In the genomic region with DNA sequence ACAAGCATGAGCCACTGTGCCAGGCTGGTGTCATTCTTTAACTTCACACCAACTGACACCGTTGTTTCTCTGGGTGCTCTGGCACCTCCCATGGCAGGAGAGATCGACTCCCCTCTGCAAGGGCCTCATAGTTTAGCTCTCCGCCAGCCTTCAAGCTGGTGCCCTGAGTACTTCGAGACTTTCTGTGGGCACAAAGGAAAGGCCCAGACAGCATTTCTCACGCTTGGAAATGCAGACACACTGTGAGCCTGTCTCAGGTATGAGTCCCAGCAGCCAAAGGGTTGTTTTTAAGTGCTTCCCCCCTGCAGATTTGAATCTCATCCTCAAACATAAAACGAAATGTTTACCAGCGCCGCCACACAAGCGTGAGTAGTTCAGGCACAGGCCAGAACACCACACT, we compare ENCODE assay signal across 16 cellular contexts. TPM values are rescaled to one million over a fixed set of nuclear protein-coding genes. Genes with fewer than 3 reads are reported as not detected.
DNase-seq lines count a peak whose midpoint lies in the region; ATAC-seq and TF ChIP-seq lines count a peak whose summit lies in the region.
"Had no signal": no experiment of that assay in that cellular context is flagged by ENCODE, and none has a peak within 500 bp of the region (broad histone marks: within the 10 kb centered on the region; RNA-seq: fewer than 3 reads in every experiment).

No MANE protein-coding gene starts in this region.

- peak overlapping the region; percentile 78 to 84 (median 80) for H3K4me3 Mint-ChIP-seq in CD4-positive, CD25-positive, alpha-beta regulatory T cell
- H3K4me3 Mint-ChIP-seq in activated T-cell treated with anti-CD3 and anti-CD28 coated beads, Interleukin-2, amount 50 U/mL, for 72 hours: peak overlapping the region; percentile 79 to 86
- peak overlapping the region; percentile 24 for H3K4me3 Mint-ChIP-seq in memory B cell
- H3K4me3 Mint-ChIP-seq in endothelial cell (ENCODE audit: unreplicated experiment): no peak overlapping the region

- TF ChIP-seq CTCF in GM12865 (IDR thresholded peaks at IDR 0.05; ENCODE audit: insufficient read depth, low read depth, low read length, missing control alignments) (no peak), endothelial cell (IDR thresholded peaks at IDR 0.05; ENCODE audit: unreplicated experiment) (no peak)

- H3K9me3 Mint-ChIP-seq in CD4-positive, CD25-positive, alpha-beta regulatory T cell: no peaks in the 10 kb centered on the region
- H3K9me3 Mint-ChIP-seq in activated T-cell treated with anti-CD3 and anti-CD28 coated beads, Interleukin-2, amount 50 U/mL, for 72 hours: no peaks in the 10 kb centered on the region
- H3K9me3 Mint-ChIP-seq in memory B cell (no peaks in the 10 kb centered on the region), endothelial cell (ENCODE audit: unreplicated experiment) (no peaks in the 10 kb centered on the region)

- no peaks in the 10 kb centered on the region for H3K9me3 ChIP-seq in CD4-positive, CD25-positive, alpha-beta regulatory T cell (ENCODE audit: control insufficient read depth in 2 of 2, low read length in 2 of 2)
- H3K9me3 ChIP-seq: mucosa of descending colon had no signal

- no peaks in the 10 kb centered on the region for H3K36me3 ChIP-seq in CD4-positive, CD25-positive, alpha-beta regulatory T cell (ENCODE audit: control insufficient read depth, insufficient read depth, low read length)
- H3K36me3 ChIP-seq: cardiac muscle cell had no signal

- peak overlapping the region; percentile 75 for H3K27ac ChIP-seq in CD4-positive, CD25-positive, alpha-beta regulatory T cell (ENCODE audit: insufficient read depth, low read length, poor library complexity, severe bottlenecking)
- H3K27ac ChIP-seq: cardiac muscle cell had no signal

- H3K27me3 Mint-ChIP-seq in CD4-positive, CD25-positive, alpha-beta regulatory T cell: peaks cover 4% of the 10 kb centered on the region
- H3K27me3 Mint-ChIP-seq in activated T-cell treated with anti-CD3 and anti-CD28 coated beads, Interleukin-2, amount 50 U/mL, for 72 hours (ENCODE audit: low read depth): no peaks in the 10 kb centered on the region
- H3K27me3 Mint-ChIP-seq in memory B cell (no peaks in the 10 kb centered on the region), endothelial cell (ENCODE audit: unreplicated experiment) (peaks cover 4% of the 10 kb centered on the region)

- DNase-seq in CD4-positive, CD25-positive, alpha-beta regulatory T cell: peak in 2 of 3 donors; percentile 38 to 48
- DNase-seq in GM12865 (ENCODE audit: low read depth) (peak; percentile 78), memory B cell (ENCODE audit: low spot score in 2 of 2) (no peak), NOMO-1 treated with dmso at 0.1 percent for 144 hours (lab: John Stamatoyannopoulos, UW; ENCODE audit: unreplicated experiment) (no peak), endothelial cell (ENCODE audit: low spot score) (no peak)
- DNase-seq in activated T-cell treated with anti-CD3 and anti-CD28 coated beads, Interleukin-2, amount 50 U/mL, for 72 hours: peak; percentile 56 to 73
- DNase-seq: DND-41; effector CD8-positive, alpha-beta T cell; hypothalamus; NCI-H1417; NK-92 treated with Interleukin-12 subunit alpha and Interleukin-12 subunit beta, amount 100 ng/mL, for 24 hours; occipital lobe; substantia nigra had no signal

- H3K27me3 ChIP-seq in CD4-positive, CD25-positive, alpha-beta regulatory T cell (ENCODE audit: control insufficient read depth, insufficient read depth, low read length): no peaks in the 10 kb centered on the region
- H3K27me3 ChIP-seq: cardiac muscle cell had no signal

- H3K4me1 ChIP-seq in CD4-positive, CD25-positive, alpha-beta regulatory T cell (ENCODE audit: control insufficient read depth, insufficient read depth, low read length, poor library complexity, severe bottlenecking): peaks cover 81% of the 10 kb centered on the region

- peak overlapping the region; percentile 95 to 99 (median 97) for H3K27ac Mint-ChIP-seq in CD4-positive, CD25-positive, alpha-beta regulatory T cell
- peak overlapping the region; percentile 84 for H3K27ac Mint-ChIP-seq in activated T-cell treated with anti-CD3 and anti-CD28 coated beads, Interleukin-2, amount 50 U/mL, for 72 hours
- peak overlapping the region; percentile 89 for H3K27ac Mint-ChIP-seq in memory B cell
- H3K27ac Mint-ChIP-seq in endothelial cell (ENCODE audit: unreplicated experiment): no peak overlapping the region

- H3K4me3 ChIP-seq in CD4-positive, CD25-positive, alpha-beta regulatory T cell (ENCODE audit: low read depth, low read length): no peak overlapping the region
- H3K4me3 ChIP-seq in GM12865 (ENCODE audit: low read depth, low read length): peak overlapping the region; percentile 25
- H3K4me3 ChIP-seq: cardiac muscle cell, mucosa of descending colon had no signal

- ATAC-seq in CD4-positive, CD25-positive, alpha-beta regulatory T cell (ENCODE audit: low read depth in 2 of 2): peak; percentile 8 to 34
- ATAC-seq in activated T-cell treated with anti-CD3 and anti-CD28 coated beads, Interleukin-2, amount 50 U/mL, for 72 hours (replicated peaks in 1 of 2): peak; percentile 28 to 33
- no peak for ATAC-seq in memory B cell (ENCODE audit: low read depth)
- no peak for ATAC-seq in GM21381 (IDR thresholded peaks at IDR 0.05; ENCODE audit: unreplicated experiment)
- ATAC-seq: mucosa of descending colon had no signal

- H3K36me3 Mint-ChIP-seq in CD4-positive, CD25-positive, alpha-beta regulatory T cell: no peaks in the 10 kb centered on the region
- H3K36me3 Mint-ChIP-seq in activated T-cell treated with anti-CD3 and anti-CD28 coated beads, Interleukin-2, amount 50 U/mL, for 72 hours (ENCODE audit: insufficient read depth in 2 of 2): no peaks in the 10 kb centered on the region
- H3K36me3 Mint-ChIP-seq in memory B cell (no peaks in the 10 kb centered on the region), endothelial cell (ENCODE audit: low read depth, unreplicated experiment) (peaks cover 2% of the 10 kb centered on the region)

- peaks cover 17 to 95% (median 40%) of the 10 kb centered on the region in 4 donors for H3K4me1 Mint-ChIP-seq in CD4-positive, CD25-positive, alpha-beta regulatory T cell
- H3K4me1 Mint-ChIP-seq in activated T-cell treated with anti-CD3 and anti-CD28 coated beads, Interleukin-2, amount 50 U/mL, for 72 hours (ENCODE audit: low read depth): peaks cover 98% of the 10 kb centered on the region
- H3K4me1 Mint-ChIP-seq in memory B cell (peaks cover 24% of the 10 kb centered on the region), endothelial cell (ENCODE audit: unreplicated experiment) (peaks cover 13% of the 10 kb centered on the region)

RNA-seq across cellular contexts. Expression of gene TCF7, which starts 11.1 kb away (rescaled TPM):
- 234 TPM for total RNA-seq in CD4-positive, CD25-positive, alpha-beta regulatory T cell
- polyA plus RNA-seq in CD4-positive, CD25-positive, alpha-beta regulatory T cell: 100 to 1,000 TPM in 1 of 4 donors, 10 to 100 TPM in 3; 55.4 to 118 (median 79.9) TPM
- 100 to 1,000 TPM; 142 to 265 TPM for total RNA-seq in activated T-cell treated with anti-CD3 and anti-CD28 coated beads, Interleukin-2, amount 50 U/mL, for 72 hours
- total RNA-seq in endothelial cell (ENCODE audit: unreplicated experiment): 9.5 TPM
- total RNA-seq: occipital lobe had no signal

Comparison
In these comparisons a context has a peak if more than half of its experiments do, and no peak if none do; other contexts are left out.
1. ATAC-seq: peak in CD4-positive, CD25-positive, alpha-beta regulatory T cell (2 of 2) and activated T-cell treated with anti-CD3 and anti-CD28 coated beads, Interleukin-2, amount 50 U/mL, for 72 hours (2 of 2); none in memory B cell (single experiment) and GM21381 (single experiment).
2. DNase-seq: peak in CD4-positive, CD25-positive, alpha-beta regulatory T cell (2 of 3), GM12865 (single experiment) and activated T-cell treated with anti-CD3 and anti-CD28 coated beads, Interleukin-2, amount 50 U/mL, for 72 hours (2 of 2); none in memory B cell (0 of 2), NOMO-1 treated with dmso at 0.1 percent for 144 hours (single experiment) and endothelial cell (single experiment).
3. RNA of gene TCF7, which starts 11.1 kb away (total RNA-seq): 142 to 265 TPM in activated T-cell treated with anti-CD3 and anti-CD28 coated beads, Interleukin-2, amount 50 U/mL, for 72 hours and 234 TPM in CD4-positive, CD25-positive, alpha-beta regulatory T cell (single experiment); 9.5 TPM in endothelial cell (single experiment); every median in the first group is over 10 times any median in the second.